Comparison of ENCODE assay signal across 1 cellular context in the genomic region with DNA sequence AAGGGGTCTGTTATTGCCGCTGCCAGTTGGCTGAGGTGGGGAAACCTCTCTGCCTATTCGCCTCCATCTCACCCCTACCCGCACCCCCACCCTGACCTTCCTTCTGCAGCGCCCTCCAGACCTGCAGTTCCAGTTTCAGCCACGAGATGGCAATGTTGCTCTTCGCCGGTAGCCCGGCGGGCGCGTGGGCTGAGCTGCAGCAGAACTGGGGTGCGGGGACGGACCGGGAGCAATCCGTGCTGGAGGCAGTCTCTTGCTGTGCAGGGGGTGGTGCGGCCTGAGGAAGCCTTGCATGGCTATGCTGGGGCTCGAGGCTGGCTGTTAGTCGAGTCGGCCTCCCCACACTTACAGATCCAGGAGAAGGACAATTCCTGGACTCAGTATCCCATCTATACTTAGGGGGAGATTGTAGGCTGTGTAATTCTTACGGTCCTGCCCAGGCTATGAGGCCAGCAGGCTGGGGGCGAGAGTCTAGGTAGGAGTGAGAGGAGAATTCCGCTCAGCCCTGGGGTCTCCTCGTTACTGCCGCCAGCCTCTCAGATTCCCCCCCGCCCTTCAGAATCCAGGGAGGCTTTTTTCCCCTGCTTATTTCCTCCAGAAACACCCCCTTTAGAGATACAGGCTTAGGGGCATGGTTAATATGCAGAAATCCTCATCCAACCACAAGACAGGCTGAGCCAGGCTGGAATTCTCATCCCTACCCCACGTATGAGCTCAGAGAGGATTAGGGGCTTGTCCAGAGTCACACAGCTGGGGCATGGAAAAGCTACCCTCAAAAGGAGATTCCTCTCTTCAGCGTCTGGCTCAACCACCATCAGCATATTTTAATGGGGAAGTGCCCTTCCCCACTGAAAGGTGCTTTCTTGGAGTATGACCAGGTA.
TF ChIP-seq lines count a peak whose summit lies in the region.

No MANE protein-coding gene starts in this region.

TF ChIP-seq in HCT116, 20 proteins besides CTCF, POLR2A, EP300 and RAD21:
- TF ChIP-seq, protein P1, sequence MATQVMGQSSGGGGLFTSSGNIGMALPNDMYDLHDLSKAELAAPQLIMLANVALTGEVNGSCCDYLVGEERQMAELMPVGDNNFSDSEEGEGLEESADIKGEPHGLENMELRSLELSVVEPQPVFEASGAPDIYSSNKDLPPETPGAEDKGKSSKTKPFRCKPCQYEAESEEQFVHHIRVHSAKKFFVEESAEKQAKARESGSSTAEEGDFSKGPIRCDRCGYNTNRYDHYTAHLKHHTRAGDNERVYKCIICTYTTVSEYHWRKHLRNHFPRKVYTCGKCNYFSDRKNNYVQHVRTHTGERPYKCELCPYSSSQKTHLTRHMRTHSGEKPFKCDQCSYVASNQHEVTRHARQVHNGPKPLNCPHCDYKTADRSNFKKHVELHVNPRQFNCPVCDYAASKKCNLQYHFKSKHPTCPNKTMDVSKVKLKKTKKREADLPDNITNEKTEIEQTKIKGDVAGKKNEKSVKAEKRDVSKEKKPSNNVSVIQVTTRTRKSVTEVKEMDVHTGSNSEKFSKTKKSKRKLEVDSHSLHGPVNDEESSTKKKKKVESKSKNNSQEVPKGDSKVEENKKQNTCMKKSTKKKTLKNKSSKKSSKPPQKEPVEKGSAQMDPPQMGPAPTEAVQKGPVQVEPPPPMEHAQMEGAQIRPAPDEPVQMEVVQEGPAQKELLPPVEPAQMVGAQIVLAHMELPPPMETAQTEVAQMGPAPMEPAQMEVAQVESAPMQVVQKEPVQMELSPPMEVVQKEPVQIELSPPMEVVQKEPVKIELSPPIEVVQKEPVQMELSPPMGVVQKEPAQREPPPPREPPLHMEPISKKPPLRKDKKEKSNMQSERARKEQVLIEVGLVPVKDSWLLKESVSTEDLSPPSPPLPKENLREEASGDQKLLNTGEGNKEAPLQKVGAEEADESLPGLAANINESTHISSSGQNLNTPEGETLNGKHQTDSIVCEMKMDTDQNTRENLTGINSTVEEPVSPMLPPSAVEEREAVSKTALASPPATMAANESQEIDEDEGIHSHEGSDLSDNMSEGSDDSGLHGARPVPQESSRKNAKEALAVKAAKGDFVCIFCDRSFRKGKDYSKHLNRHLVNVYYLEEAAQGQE (IDR thresholded peaks at IDR 0.05; ENCODE audit: low read depth): no peak
- peak; percentile 83 for TF ChIP-seq EGR1 (IDR thresholded peaks at IDR 0.05; ENCODE audit: low read depth)
